In the genomic region with DNA sequence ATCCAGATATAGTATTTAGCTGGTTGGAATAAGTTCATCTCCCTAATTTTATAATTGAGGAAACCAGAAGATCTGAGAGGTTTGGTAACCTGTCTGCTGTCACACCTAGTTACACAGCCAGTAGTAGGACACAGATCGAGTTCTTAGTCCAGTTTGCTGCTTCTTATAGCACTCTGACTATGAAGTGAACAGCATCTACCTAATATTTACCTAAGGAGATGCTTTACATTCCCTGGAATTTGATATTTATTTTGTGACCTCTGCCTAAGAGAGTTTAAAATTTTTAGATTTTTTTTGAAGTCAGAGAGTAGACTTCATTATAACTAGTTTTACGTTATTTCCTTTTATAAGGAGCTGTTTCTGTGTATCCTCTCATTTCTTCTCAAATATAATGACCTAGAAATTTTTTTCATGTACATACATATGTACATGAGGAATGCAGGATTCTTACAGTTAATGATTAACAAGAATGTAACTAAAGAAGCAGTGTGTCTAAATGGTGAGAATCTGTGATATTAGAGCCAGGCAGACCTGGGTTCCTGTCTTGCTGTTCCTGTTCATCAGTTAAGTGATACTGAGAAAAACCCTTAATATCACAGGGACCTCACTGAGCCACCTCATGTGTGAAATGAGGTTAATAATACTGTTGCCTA, we compare ENCODE assay signal across 30 cellular contexts. TPM values are rescaled to one million over a fixed set of nuclear protein-coding genes. Genes with fewer than 3 reads are reported as not detected.
DNase-seq lines count a peak whose midpoint lies in the region; ATAC-seq, FAIRE-seq and TF ChIP-seq lines count a peak whose summit lies in the region.
"Had no signal": no experiment of that assay in that cellular context is flagged by ENCODE, and none has a peak within 500 bp of the region (broad histone marks: within the 10 kb centered on the region; RNA-seq: fewer than 3 reads in every experiment).

No MANE protein-coding gene starts in this region.

- TF ChIP-seq POLR2A in A549 (IDR thresholded peaks at IDR 0.05; ENCODE audit: low read length), result no peak
- no peak for TF ChIP-seq POLR2A in lower leg skin (IDR thresholded peaks at IDR 0.05)

- TF ChIP-seq CTCF in A549 (IDR thresholded peaks at IDR 0.05), result no peak
- TF ChIP-seq CTCF in hepatocyte (IDR thresholded peaks at IDR 0.05; ENCODE audit: poor library complexity), result no peak
- TF ChIP-seq CTCF in parathyroid adenoma (IDR thresholded peaks at IDR 0.05), result no peak
- no peak for TF ChIP-seq CTCF in lower leg skin (IDR thresholded peaks at IDR 0.05)

- DNase-seq in A549 (ENCODE audit: low read depth in 1 of 2, low spot score in 1 of 2) (peak in 1 of 2 experiments; percentile 19), NCI-H526 (lab: John Stamatoyannopoulos, UW) (peak; percentile 58 to 71), hepatocyte (ENCODE audit: low spot score) (no peak), hepatic stellate cell (ENCODE audit: low spot score) (no peak), lower leg skin (ENCODE audit: low spot score in 2 of 2) (no peak), NCI-H774 (lab: John Stamatoyannopoulos, UW) (no peak)
- DNase-seq: activated CD4-positive, alpha-beta memory T cell treated with anti-CD3 and anti-CD28 coated beads for 36 hours; activated effector memory CD4-positive, alpha-beta T cell treated with anti-CD3 and anti-CD28 coated beads, Interleukin-2, amount 50 U/mL, for 16 hours; activated naive CD8-positive, alpha-beta T cell treated with anti-CD3 and anti-CD28 coated beads, Interleukin-2, amount 50 U/mL, for 24 hours; activated T-cell treated with anti-CD3 and anti-CD28 coated beads for 4 hours; BE2C; body of pancreas; DND-41; effector CD8-positive, alpha-beta T cell; foreskin keratinocyte; H7; left ventricle myocardium inferior; mucosa of descending colon; NCI-H1092 treated with DMSO at 0.1 percent for 48 hours; NCI-H187 treated with DMSO at 0.1 percent for 48 hours; NCI-H345; NK-92 treated with Interleukin-12 subunit alpha and Interleukin-12 subunit beta, amount 100 ng/mL, for 24 hours; small intestine; T-cell had no signal

- H3K4me2 ChIP-seq in A549 (peak overlapping the region; percentile 82), hepatocyte (peak overlapping the region; percentile 90), parathyroid adenoma (ENCODE audit: low read length) (peak overlapping the region; percentile 79)

- TF ChIP-seq EP300 in A549 (IDR thresholded peaks at IDR 0.05), result no peak

- no peak for ATAC-seq in A549
- no peak for ATAC-seq in GM19328 (IDR thresholded peaks at IDR 0.05; ENCODE audit: unreplicated experiment)
- ATAC-seq: activated naive CD8-positive, alpha-beta T cell treated with anti-CD3 and anti-CD28 coated beads, Interleukin-2, amount 50 U/mL, for 24 hours; body of pancreas; foreskin keratinocyte; GM12878; mucosa of descending colon; Panc1; T-cell had no signal

- intact Hi-C loops in lower leg skin (cut with DNase I; ENCODE audit: low total_unique reads), result loop anchor here (10.0 kb wide), 1 partner anchor 89 kb away; no protein-coding TSS in a partner anchor

- no peaks in the 10 kb centered on the region for H3K9me2 ChIP-seq in hepatocyte (replicated peaks; ENCODE audit: insufficient read depth)

- no peak overlapping the region for H3K9ac ChIP-seq in parathyroid adenoma

- H2AFZ ChIP-seq in hepatocyte (no peak overlapping the region), parathyroid adenoma (no peak overlapping the region)

- CTCF ChIA-PET in A549 (lab: Yijun Ruan, JAX), result no interaction called here

- no peak overlapping the region; the same call in 2 of the 3 replicates for H3K4me3 ChIP-seq in A549
- no peak overlapping the region for H3K4me3 ChIP-seq in hepatocyte
- peak overlapping the region; percentile 96 for H3K4me3 ChIP-seq in parathyroid adenoma (ENCODE audit: low read depth, low read length)
- H3K4me3 ChIP-seq in lower leg skin (ENCODE audit: low read depth, poor library complexity, severe bottlenecking), result no peak overlapping the region
- H3K4me3 ChIP-seq: body of pancreas, GM12878, mucosa of descending colon, vagina had no signal

- POLR2A ChIA-PET in A549 (lab: Yijun Ruan, JAX), result no interaction called here

- H3K79me2 ChIP-seq in hepatocyte (peaks cover 69% of the 10 kb centered on the region), parathyroid adenoma (no peaks in the 10 kb centered on the region)

- H3K27me3 ChIP-seq in hepatocyte (no peaks in the 10 kb centered on the region), parathyroid adenoma (ENCODE audit: control insufficient read depth, insufficient read depth, low read length) (no peaks in the 10 kb centered on the region)
- H3K27me3 ChIP-seq: body of pancreas, foreskin keratinocyte, vagina had no signal

- TF ChIP-seq RAD21 in A549 (conservative IDR thresholded peaks at IDR 0.05 in 1 of 2, IDR thresholded peaks at IDR 0.05 in 1 of 2), result no peak

- H3K9me3 ChIP-seq in A549, result no peaks in the 10 kb centered on the region
- no peaks in the 10 kb centered on the region for H3K9me3 ChIP-seq in hepatocyte (ENCODE audit: low read depth)
- H3K9me3 ChIP-seq in parathyroid adenoma (ENCODE audit: control insufficient read depth, low read length), result no peaks in the 10 kb centered on the region
- H3K9me3 ChIP-seq: BE2C, body of pancreas, left ventricle myocardium inferior, mucosa of descending colon, vagina had no signal

- WGBS in A549 (ENCODE audit: missing lambda C conversion rate), result 14% methylated on average over 2 of the region's 2 CpGs
- WGBS in hepatocyte (ENCODE audit: low lambda C conversion rate, missing lambda C conversion rate), result 78% methylated on average over 2 of the region's 2 CpGs
- WGBS in lower leg skin, 2 donors, result 76 to 79% methylated on average over 2 of the region's 2 CpGs

- peak overlapping the region; percentile 37; a peak in 5 of 6 replicates for H3K27ac ChIP-seq in A549
- peak overlapping the region; percentile 74 for H3K27ac ChIP-seq in hepatocyte
- H3K27ac ChIP-seq in parathyroid adenoma, result no peak overlapping the region
- H3K27ac ChIP-seq: body of pancreas, foreskin keratinocyte, HL-60, left ventricle myocardium inferior, vagina had no signal

- FAIRE-seq in A549 (lab: Jason Lieb, UNC), result no peak
- FAIRE-seq: GM12878, small intestine had no signal

- H4K20me1 ChIP-seq in hepatocyte (ENCODE audit: insufficient read depth, poor library complexity, severe bottlenecking), result no peaks in the 10 kb centered on the region

- H3K36me3 ChIP-seq in hepatocyte (replicated peaks; ENCODE audit: insufficient read depth, low read depth), result no peaks in the 10 kb centered on the region
- H3K36me3 ChIP-seq in parathyroid adenoma (ENCODE audit: control insufficient read depth, insufficient read depth, low read length), result no peaks in the 10 kb centered on the region
- H3K36me3 ChIP-seq: BE2C, left ventricle myocardium inferior had no signal

- H3K4me1 ChIP-seq in A549 (peaks cover 49% of the 10 kb centered on the region), hepatocyte (ENCODE audit: insufficient read depth) (peaks cover 22% of the 10 kb centered on the region), parathyroid adenoma (peaks cover 9% of the 10 kb centered on the region)
- H3K4me1 ChIP-seq: BE2C had no signal

TF ChIP-seq in A549, 52 proteins besides CTCF, POLR2A, EP300 and RAD21:
- TF ChIP-seq CHD4 (IDR thresholded peaks at IDR 0.05; ENCODE audit: borderline replicate concordance), result no peak
- TF ChIP-seq ESRRA (IDR thresholded peaks at IDR 0.05; ENCODE audit: borderline replicate concordance, low read length), result no peak
- no peak for TF ChIP-seq MAZ (IDR thresholded peaks at IDR 0.05; ENCODE audit: borderline replicate concordance, low read depth, low read length)

RNA-seq across cellular contexts. Expression of a gene that starts 4.3 kb away (rescaled TPM):
- polyA plus RNA-seq in A549 (2011; rRNA removed), result 2.9 and 4.9 TPM in 2 replicates
- 2.7 and 3.6 TPM in 2 replicates for polyA plus RNA-seq in A549 (2012; cell fraction: cytosol; rRNA removed)
- polyA plus RNA-seq in A549 (2012; cell fraction: nucleus; rRNA removed), result 4.0 and 6.8 TPM in 2 replicates
- 5.6 to 6.0 TPM (median 5.8 TPM) in 3 replicates for polyA plus RNA-seq in A549 (2017; fragmentation: RNase III; extraction: RNeasy Plus Mini Kit Qiagen cat#74134 plus additional on column Dnase treatment)
- 3.2 and 3.5 TPM in 2 replicates for polyA minus RNA-seq in A549 (2011; rRNA and poly(A)+ RNA removed)
- total RNA-seq in hepatocyte, result 17.1 and 20.9 TPM in 2 replicates
- 13.6 and 18.6 TPM in 2 replicates for polyA plus RNA-seq in hepatocyte
- 10 to 100 TPM; 29.6 to 36.8 (median 33.1) TPM for total RNA-seq in lower leg skin

Comparison
In these comparisons a context has a peak if more than half of its experiments do, and no peak if none do; other contexts are left out.
1. DNase-seq: peak in NCI-H526 (2 of 2); none in hepatocyte (single experiment), hepatic stellate cell (single experiment), lower leg skin (0 of 2) and NCI-H774 (single experiment).
2. Peak in every context shown above with its lines, with median percentiles within 50 percentile points of each other: H3K4me2 ChIP-seq.